27 cellular contexts compared by ENCODE assay signal in the genomic region with DNA sequence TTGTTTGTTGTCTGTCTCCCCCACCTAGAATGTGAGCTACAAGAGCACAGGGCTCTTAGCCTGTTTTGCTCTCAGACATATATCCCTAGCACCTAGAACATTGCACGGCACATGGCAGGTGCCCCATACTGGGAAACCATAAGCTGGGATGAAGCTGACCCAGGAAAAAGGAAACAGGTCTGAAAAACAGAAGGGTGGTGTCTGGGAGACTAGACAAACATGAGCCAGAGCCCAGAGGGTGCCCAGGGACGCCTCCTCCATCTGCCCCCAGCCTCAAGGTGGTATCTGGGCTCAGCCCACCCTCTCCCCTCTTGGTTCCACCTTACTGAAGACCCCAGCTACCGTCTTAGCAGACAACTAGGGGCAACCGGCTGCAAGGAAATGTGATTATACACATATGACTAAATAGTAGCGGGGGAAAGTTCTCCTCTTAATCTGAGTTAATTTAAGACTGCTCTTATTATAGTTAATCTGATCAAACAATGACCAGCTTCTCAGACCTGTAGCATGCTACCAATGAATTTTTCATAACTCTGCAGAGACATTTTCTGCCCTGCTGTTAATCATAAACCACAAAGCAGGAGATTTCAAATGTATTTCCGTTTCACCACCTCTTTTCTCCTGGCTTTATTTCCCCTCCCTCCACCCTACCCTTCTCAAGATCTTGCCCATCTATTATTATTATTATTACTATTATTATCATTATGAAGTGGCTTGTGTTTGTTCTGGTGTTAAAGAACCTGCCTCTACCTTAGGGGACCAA. TPM values are rescaled to one million over a fixed set of nuclear protein-coding genes. Genes with fewer than 3 reads are reported as not detected.
A peak's percentile ranks its signal among the peaks of the same experiment; 100 is the strongest.
DNase-seq lines count a peak whose midpoint lies in the region; ATAC-seq, FAIRE-seq and TF ChIP-seq lines count a peak whose summit lies in the region.
"Had no signal": no experiment of that assay in that cellular context is flagged by ENCODE, and none has a peak within 500 bp of the region (broad histone marks: within the 10 kb centered on the region; RNA-seq: fewer than 3 reads in every experiment).

No MANE protein-coding gene starts in this region.

- no peak for TF ChIP-seq POLR2A in A549 (IDR thresholded peaks at IDR 0.05; ENCODE audit: low read length)
- no peak for TF ChIP-seq POLR2A in body of pancreas (IDR thresholded peaks at IDR 0.05)

- H3K36me3 ChIP-seq in body of pancreas (replicated peaks in 1 of 2; ENCODE audit: insufficient read depth in 1 of 2, low read depth in 2 of 2): no peaks in the 10 kb centered on the region
- no peaks in the 10 kb centered on the region for H3K36me3 ChIP-seq in pancreas
- no peaks in the 10 kb centered on the region for H3K36me3 ChIP-seq in SJCRH30

- H3K4me3 ChIP-seq in A549 (no peak overlapping the region), body of pancreas (no peak overlapping the region), pancreas (no peak overlapping the region), SJCRH30 (no peak overlapping the region)
- H3K4me3 ChIP-seq: GM23338 had no signal

- TF ChIP-seq CTCF in A549 (IDR thresholded peaks at IDR 0.05): no peak
- TF ChIP-seq CTCF in body of pancreas (IDR thresholded peaks at IDR 0.05): no peak
- no peak for TF ChIP-seq CTCF in pancreas (IDR thresholded peaks at IDR 0.05)

- H3K27me3 ChIP-seq in body of pancreas (no peaks in the 10 kb centered on the region), pancreas (no peaks in the 10 kb centered on the region), SJCRH30 (no peaks in the 10 kb centered on the region)

- H3K9me3 ChIP-seq in A549 (no peaks in the 10 kb centered on the region), body of pancreas (no peaks in the 10 kb centered on the region), pancreas (no peaks in the 10 kb centered on the region), SJCRH30 (replicated peaks) (no peaks in the 10 kb centered on the region)

- DNase-seq in A549 (ENCODE audit: low read depth in 1 of 2, low spot score in 1 of 2) (no peak), body of pancreas (no peak), left kidney (ENCODE audit: low read depth, low spot score) (peak; percentile 7), pancreas (no peak), putamen (ENCODE audit: low spot score) (no peak), SJCRH30 (no peak)
- DNase-seq: C1 segment of cervical spinal cord; CD4-positive, CD25-positive, alpha-beta regulatory T cell; CD8-positive, alpha-beta memory T cell; COR-L47; DMS 273 treated with DMSO at 0.1 percent for 48 hours; DMS53; DND-41; EL; HFFc6; IMR-90 had no signal

- CTCF ChIA-PET in A549 (lab: Yijun Ruan, JAX): interaction anchor here (1.1 to 2.2 kb wide), 2 partner anchors 26 to 98 kb away, joined by 3 to 6 read pairs; no protein-coding TSS in a partner anchor

- no peak for TF ChIP-seq EP300 in A549 (IDR thresholded peaks at IDR 0.05)

- peak overlapping the region; percentile 53 for H3K4me2 ChIP-seq in A549
- H3K4me2 ChIP-seq: GM23338 had no signal

- no peak for FAIRE-seq in A549 (lab: Jason Lieb, UNC)
- FAIRE-seq in pancreas (lab: Jason Lieb, UNC): no peak
- FAIRE-seq: GM12891, GM19239, H54, HTR-8/SVneo had no signal

- 0 out of 6 replicates have a peak overlapping the region, but pooled peaks of 1 of the 2 experiments have one; percentile 26 for H3K27ac ChIP-seq in A549
- H3K27ac ChIP-seq in body of pancreas: peak overlapping the region in 2 of 4 donors; percentile 67
- peak overlapping the region in 2 of 4 donors; percentile 50 to 66 for H3K27ac ChIP-seq in pancreas
- H3K27ac ChIP-seq in SJCRH30: no peak overlapping the region
- H3K27ac ChIP-seq: 22Rv1 had no signal

- H3K4me1 ChIP-seq in A549 (peaks cover 11% of the 10 kb centered on the region), body of pancreas (peaks cover 5% of the 10 kb centered on the region), pancreas (no peaks in the 10 kb centered on the region), SJCRH30 (no peaks in the 10 kb centered on the region)

- POLR2A ChIA-PET in A549 (lab: Yijun Ruan, JAX): no interaction called here

- intact Hi-C loops in body of pancreas (cut with DNase I) (no loop called here), pancreas (cut with DNase I) (no loop called here)

- WGBS in A549 (ENCODE audit: missing lambda C conversion rate): 58% methylated on average over 6 of the region's 6 CpGs
- WGBS in body of pancreas, 2 donors: 46 to 58% methylated on average over 5 to 6 of the region's 6 CpGs
- WGBS in pancreas, 2 donors: 57 to 60% methylated on average over 6 of the region's 6 CpGs

- TF ChIP-seq RAD21 in A549 (conservative IDR thresholded peaks at IDR 0.05 in 1 of 2, IDR thresholded peaks at IDR 0.05 in 1 of 2): no peak

- ATAC-seq in A549: no peak; a peak in 1 of 6 replicates
- peak; percentile 33 for ATAC-seq in body of pancreas
- peak in 3 of 4 donors; percentile 31 to 48 (median 35) for ATAC-seq in pancreas
- ATAC-seq in GM21619 (IDR thresholded peaks at IDR 0.05; ENCODE audit: unreplicated experiment): no peak
- ATAC-seq: GM23338, HCT116 had no signal

TF ChIP-seq in A549, 52 proteins besides CTCF, POLR2A, EP300 and RAD21:
- TF ChIP-seq RNF2 (IDR thresholded peaks at IDR 0.05; ENCODE audit: borderline replicate concordance, low read depth): no peak
- no peak for TF ChIP-seq RFX5 (IDR thresholded peaks at IDR 0.05)
- TF ChIP-seq, protein P1, sequence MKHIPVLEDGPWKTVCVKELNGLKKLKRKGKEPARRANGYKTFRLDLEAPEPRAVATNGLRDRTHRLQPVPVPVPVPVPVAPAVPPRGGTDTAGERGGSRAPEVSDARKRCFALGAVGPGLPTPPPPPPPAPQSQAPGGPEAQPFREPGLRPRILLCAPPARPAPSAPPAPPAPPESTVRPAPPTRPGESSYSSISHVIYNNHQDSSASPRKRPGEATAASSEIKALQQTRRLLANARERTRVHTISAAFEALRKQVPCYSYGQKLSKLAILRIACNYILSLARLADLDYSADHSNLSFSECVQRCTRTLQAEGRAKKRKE (CRISPR knock-in tag; IDR thresholded peaks at IDR 0.05; ENCODE audit: low read depth): no peak
- TF ChIP-seq, protein P2, sequence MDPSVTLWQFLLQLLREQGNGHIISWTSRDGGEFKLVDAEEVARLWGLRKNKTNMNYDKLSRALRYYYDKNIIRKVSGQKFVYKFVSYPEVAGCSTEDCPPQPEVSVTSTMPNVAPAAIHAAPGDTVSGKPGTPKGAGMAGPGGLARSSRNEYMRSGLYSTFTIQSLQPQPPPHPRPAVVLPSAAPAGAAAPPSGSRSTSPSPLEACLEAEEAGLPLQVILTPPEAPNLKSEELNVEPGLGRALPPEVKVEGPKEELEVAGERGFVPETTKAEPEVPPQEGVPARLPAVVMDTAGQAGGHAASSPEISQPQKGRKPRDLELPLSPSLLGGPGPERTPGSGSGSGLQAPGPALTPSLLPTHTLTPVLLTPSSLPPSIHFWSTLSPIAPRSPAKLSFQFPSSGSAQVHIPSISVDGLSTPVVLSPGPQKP (IDR thresholded peaks at IDR 0.05; ENCODE audit: low read depth, low read length): no peak
- TF ChIP-seq HOXB5 (CRISPR knock-in tag; IDR thresholded peaks at IDR 0.05): no peak

RNA-seq across cellular contexts. Expression of a gene that starts 31.9 kb away (rescaled TPM):
- polyA plus RNA-seq in A549 (2011; rRNA removed) (1.2 and 1.7 TPM in 2 replicates), A549 (2017; fragmentation: RNase III; extraction: RNeasy Plus Mini Kit Qiagen cat#74134 plus additional on column Dnase treatment) (0.33 to 0.55 TPM (median 0.37 TPM) in 3 replicates), pancreas (1 to 10 TPM in 1 of 2 donors, under 1 TPM in 1; 0.68 to 1.1 TPM)
- 0.22 and 0.34 TPM in 2 replicates for polyA plus RNA-seq in A549 (2012; cell fraction: cytosol; rRNA removed)
- 0.29 and 0.53 TPM in 2 replicates for polyA plus RNA-seq in A549 (2012; cell fraction: nucleus; rRNA removed)
- 2.9 and 3.1 TPM in 2 replicates for polyA minus RNA-seq in A549 (2011; rRNA and poly(A)+ RNA removed)
- total RNA-seq in body of pancreas (1 to 10 TPM in 1 of 2 donors, under 1 TPM in 1; 0.66 to 1.0 TPM), pancreas (1 to 10 TPM; 1.1 to 1.8 (median 1.4) TPM)
- total RNA-seq in SJCRH30 (2014; rRNA removed; shearing (Covaris generic)): 0.05 and 0.06 TPM in 2 replicates
- total RNA-seq: A673, G401, IMR-90 had no signal
- polyA plus RNA-seq: AG04450; CD4-positive, CD25-positive, alpha-beta regulatory T cell; CD8-positive, alpha-beta memory T cell; IMR-90 had no signal

Comparison
In these comparisons a context has a peak if more than half of its experiments do, and no peak if none do; other contexts are left out.
1. ATAC-seq: peak in body of pancreas (single experiment) and pancreas (3 of 4); none in A549 (0 of 2) and GM21619 (single experiment).